24 cellular contexts compared by ENCODE assay signal in genomic region chr2:30677861-30678385, GRCh38.
"Had no signal": no experiment of that assay in that cellular context is flagged by ENCODE, and none has a peak within 500 bp of the region (broad histone marks: within the 10 kb centered on the region; RNA-seq: fewer than 3 reads in every experiment).

No MANE protein-coding gene starts in this region.

- ATAC-seq: gastroesophageal sphincter; left ventricle myocardium superior; mucosa of descending colon; naive thymus-derived CD4-positive, alpha-beta T cell; stimulated activated naive CD8-positive, alpha-beta T cell treated with anti-CD3 and anti-CD28 coated beads, Interleukin-15, Interleukin-2, amounts not matched to agents 100 U/mL and 50 U/mL, for 24 hours had no signal

- H3K27me3 Mint-ChIP-seq: activated B cell treated with CpG ODN at 0.5 μM for 24 hours, memory B cell had no signal

- H3K4me3 ChIP-seq: cardiac muscle cell, gastroesophageal sphincter, heart left ventricle, mucosa of descending colon, tibial nerve had no signal

- H3K27ac Mint-ChIP-seq: activated B cell treated with CpG ODN at 0.5 μM for 24 hours; activated naive CD8-positive, alpha-beta T cell treated with anti-CD3 and anti-CD28 coated beads for 36 hours; activated T-helper 1 cell treated with anti-CD3 and anti-CD28 coated beads, Interleukin-12 subunit alpha, Interleukin-12 subunit beta, Interleukin-2, Interleukin-4 antibody, amounts not matched to agents 30 ng/mL and 10 ng/mL and 1 ng/mL, durations not matched to agents 14 hours and 24 hours and 36 hours; endodermal cell; memory B cell had no signal

- H3K4me1 ChIP-seq: gastroesophageal sphincter, heart left ventricle, tibial nerve had no signal

- H3K27ac ChIP-seq: cardiac muscle cell, epithelial cell of prostate, gastroesophageal sphincter, heart left ventricle, tibial nerve had no signal

- H3K4me3 Mint-ChIP-seq: activated B cell treated with CpG ODN at 0.5 μM for 24 hours; activated naive CD8-positive, alpha-beta T cell treated with anti-CD3 and anti-CD28 coated beads for 36 hours; activated T-helper 1 cell treated with anti-CD3 and anti-CD28 coated beads, Interleukin-12 subunit alpha, Interleukin-12 subunit beta, Interleukin-2, Interleukin-4 antibody, amounts not matched to agents 30 ng/mL and 10 ng/mL and 1 ng/mL, durations not matched to agents 14 hours and 24 hours and 36 hours; endodermal cell; memory B cell; naive thymus-derived CD4-positive, alpha-beta T cell had no signal

- H3K36me3 Mint-ChIP-seq: activated naive CD8-positive, alpha-beta T cell treated with anti-CD3 and anti-CD28 coated beads for 36 hours; memory B cell; naive thymus-derived CD4-positive, alpha-beta T cell had no signal

- H3K4me1 Mint-ChIP-seq: activated naive CD8-positive, alpha-beta T cell treated with anti-CD3 and anti-CD28 coated beads for 36 hours; endodermal cell had no signal

- H3K36me3 ChIP-seq: cardiac muscle cell, gastroesophageal sphincter, heart left ventricle, tibial nerve had no signal

- DNase-seq: activated B cell treated with CpG ODN at 0.5 μM for 24 hours; activated CD4-positive, alpha-beta T cell treated with anti-CD3 and anti-CD28 coated beads for 48 hours; activated gamma-delta T cell treated with Interleukin-2 at 50 U/mL for 16 hours; activated naive CD8-positive, alpha-beta T cell treated with anti-CD3 and anti-CD28 coated beads for 36 hours; activated T-cell treated with anti-CD3 and anti-CD28 coated beads for 4 hours; amniotic stem cell; endodermal cell; heart left ventricle; kidney glomerular epithelial cell; left ventricle myocardium superior; mucosa of descending colon; stimulated activated CD4-positive, alpha-beta T cell treated with anti-CD3 and anti-CD28 coated beads, Interleukin-12 subunit alpha, Interleukin-12 subunit beta, amount 100 ng/mL, for 4 hours; stimulated activated CD4-positive, alpha-beta T cell treated with anti-CD3 and anti-CD28 coated beads, Interleukin-1b, Interleukin-23, amount 100 ng/mL, for 48 hours; stimulated activated CD8-positive, alpha-beta memory T cell treated with anti-CD3 and anti-CD28 coated beads, Interleukin-4, amount 100 ng/mL, for 48 hours; stimulated activated naive CD8-positive, alpha-beta T cell treated with anti-CD3 and anti-CD28 coated beads, Interleukin-15, Interleukin-2, amounts not matched to agents 100 U/mL and 50 U/mL, for 24 hours; T-helper 1 cell; T-helper 9 cell had no signal

- H3K9me3 ChIP-seq: gastroesophageal sphincter, heart left ventricle, mucosa of descending colon, tibial nerve had no signal

- H3K27me3 ChIP-seq: cardiac muscle cell, gastroesophageal sphincter, heart left ventricle, tibial nerve had no signal

- H3K9me3 Mint-ChIP-seq: activated B cell treated with CpG ODN at 0.5 μM for 24 hours; activated naive CD8-positive, alpha-beta T cell treated with anti-CD3 and anti-CD28 coated beads for 36 hours; activated T-helper 1 cell treated with anti-CD3 and anti-CD28 coated beads, Interleukin-12 subunit alpha, Interleukin-12 subunit beta, Interleukin-2, Interleukin-4 antibody, amounts not matched to agents 30 ng/mL and 10 ng/mL and 1 ng/mL, durations not matched to agents 14 hours and 24 hours and 36 hours; endodermal cell; memory B cell had no signal
